ENCODE assay signal across 36 cellular contexts in the genomic region with DNA sequence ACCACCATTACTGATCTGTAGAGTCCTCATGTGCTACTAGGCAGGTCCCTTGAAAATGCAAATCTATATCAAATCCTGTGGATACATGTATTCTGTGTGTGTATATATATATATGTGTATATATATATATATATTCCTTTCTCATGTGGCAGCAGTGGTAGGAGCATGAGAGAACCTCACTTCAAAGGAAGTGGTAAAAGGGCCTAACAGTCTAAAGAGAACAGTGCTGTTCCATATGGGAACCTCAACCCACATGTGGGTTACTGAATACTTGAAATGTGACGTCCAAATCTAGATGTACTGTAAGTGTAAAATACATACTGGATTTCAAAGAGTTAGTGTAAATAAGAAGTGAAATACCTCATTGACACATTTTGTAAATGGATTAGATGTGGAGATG. TPM values are rescaled to one million over a fixed set of nuclear protein-coding genes. Genes with fewer than 3 reads are reported as not detected.
"Had no signal": no experiment of that assay in that cellular context is flagged by ENCODE, and none has a peak within 500 bp of the region (broad histone marks: within the 10 kb centered on the region; RNA-seq: fewer than 3 reads in every experiment).

No MANE protein-coding gene starts in this region.

- DNase-seq: activated B cell treated with CpG ODN at 0.5 μM for 24 hours; activated CD4-positive, alpha-beta T cell treated with anti-CD3 and anti-CD28 coated beads for 48 hours; activated CD4-positive, alpha-beta T cell treated with anti-CD3 and anti-CD28 coated beads, Interleukin-2, amount 50 U/mL, for 1 hour; activated CD4-positive, alpha-beta T cell treated with anti-CD3 and anti-CD28 coated beads, Interleukin-2, amount 50 U/mL, for 48 hours; activated CD8-positive, alpha-beta memory T cell treated with anti-CD3 and anti-CD28 coated beads, Interleukin-2, amount 10 ng/mL, durations not matched to agents 7 days and 5 days; activated CD8-positive, alpha-beta memory T cell treated with anti-CD3 and anti-CD28 coated beads, Interleukin-2, amount 50 U/mL, for 4 hours; activated CD8-positive, alpha-beta T cell treated with anti-CD3 and anti-CD28 coated beads for 36 hours; activated gamma-delta T cell treated with Interleukin-2 at 50 U/mL for 16 hours; activated naive CD4-positive, alpha-beta T cell treated with anti-CD3 and anti-CD28 coated beads, Interleukin-2, amount 50 U/mL, for 16 hours; activated naive CD4-positive, alpha-beta T cell treated with Interleukin-2 at 50 U/mL for 16 hours; activated T-cell treated with anti-CD3 and anti-CD28 coated beads, Interleukin-2, amount 50 U/mL, for 1 hour; activated T-cell treated with anti-CD3 and anti-CD28 coated beads, Interleukin-2, amount 50 U/mL, for 72 hours; amniotic stem cell; anterior cingulate cortex; caudate nucleus; cortex of kidney; dermis blood vessel endothelial cell; effector CD4-positive, alpha-beta T cell; effector memory CD8-positive, alpha-beta T cell; esophagus squamous epithelium; foreskin melanocyte; heart right ventricle; T-helper 1 cell; T-helper 17 cell; T1000; WERI-Rb-1 had no signal

- ATAC-seq: activated CD4-positive, CD25-positive, alpha-beta regulatory T cell treated with anti-CD3 and anti-CD28 coated beads, Interleukin-2, amount 50 U/mL, for 24 hours; activated CD8-positive, alpha-beta memory T cell treated with anti-CD3 and anti-CD28 coated beads, Interleukin-2, amount 10 ng/mL, durations not matched to agents 7 days and 5 days; activated CD8-positive, alpha-beta T cell treated with anti-CD3 and anti-CD28 coated beads for 36 hours; activated T-cell treated with anti-CD3 and anti-CD28 coated beads, Interleukin-2, amount 50 U/mL, for 72 hours; effector memory CD8-positive, alpha-beta T cell; gastroesophageal sphincter; heart right ventricle; T-helper 17 cell had no signal

- H3K36me3 Mint-ChIP-seq: activated CD8-positive, alpha-beta memory T cell treated with anti-CD3 and anti-CD28 coated beads, Interleukin-2, amount 10 ng/mL, durations not matched to agents 7 days and 5 days had no signal

- H3K9me3 Mint-ChIP-seq: activated B cell treated with CpG ODN at 0.5 μM for 24 hours; activated CD8-positive, alpha-beta T cell treated with anti-CD3 and anti-CD28 coated beads for 36 hours; activated T-cell treated with anti-CD3 and anti-CD28 coated beads, Interleukin-2, amount 50 U/mL, for 72 hours; effector memory CD8-positive, alpha-beta T cell; T-helper 2 cell treated with Interferon-gamma antibody and Interleukin-4, amounts not matched to agents 5 μg/mL and 100 μg/mL, for 36 hours had no signal

- H3K27ac ChIP-seq: gastroesophageal sphincter, heart right ventricle, WERI-Rb-1 had no signal

- H3K4me1 Mint-ChIP-seq: activated B cell treated with CpG ODN at 0.5 μM for 24 hours had no signal

- H3K4me3 Mint-ChIP-seq: activated B cell treated with CpG ODN at 0.5 μM for 24 hours; activated CD8-positive, alpha-beta memory T cell treated with anti-CD3 and anti-CD28 coated beads, Interleukin-2, amount 10 ng/mL, durations not matched to agents 7 days and 5 days; activated CD8-positive, alpha-beta T cell treated with anti-CD3 and anti-CD28 coated beads for 36 hours; activated naive CD8-positive, alpha-beta T cell; activated T-cell treated with anti-CD3 and anti-CD28 coated beads, Interleukin-2, amount 50 U/mL, for 72 hours; effector memory CD8-positive, alpha-beta T cell; T-helper 17 cell; T-helper 2 cell treated with Interferon-gamma antibody and Interleukin-4, amounts not matched to agents 5 μg/mL and 100 μg/mL, for 36 hours had no signal

- H3K36me3 ChIP-seq: esophagus squamous epithelium, WERI-Rb-1 had no signal

- H3K4me3 ChIP-seq: esophagus squamous epithelium, gastroesophageal sphincter, heart right ventricle had no signal

- H3K9me3 ChIP-seq: esophagus squamous epithelium, gastroesophageal sphincter, heart right ventricle had no signal

- H3K27ac Mint-ChIP-seq: activated B cell treated with CpG ODN at 0.5 μM for 24 hours; activated CD8-positive, alpha-beta memory T cell treated with anti-CD3 and anti-CD28 coated beads, Interleukin-2, amount 10 ng/mL, durations not matched to agents 7 days and 5 days; activated CD8-positive, alpha-beta T cell treated with anti-CD3 and anti-CD28 coated beads for 36 hours; activated naive CD8-positive, alpha-beta T cell; activated T-cell treated with anti-CD3 and anti-CD28 coated beads, Interleukin-2, amount 50 U/mL, for 72 hours; effector memory CD8-positive, alpha-beta T cell; T-helper 2 cell treated with Interferon-gamma antibody and Interleukin-4, amounts not matched to agents 5 μg/mL and 100 μg/mL, for 36 hours had no signal

RNA-seq across cellular contexts. Expression of gene SLC46A2, which starts 5.4 kb away (rescaled TPM):
- total RNA-seq: activated B cell treated with CpG ODN at 0.5 μM for 24 hours; activated CD8-positive, alpha-beta memory T cell treated with anti-CD3 and anti-CD28 coated beads for 36 hours; activated CD8-positive, alpha-beta memory T cell treated with anti-CD3 and anti-CD28 coated beads, Interleukin-2, amount 10 ng/mL, durations not matched to agents 7 days and 5 days; activated CD8-positive, alpha-beta T cell treated with anti-CD3 and anti-CD28 coated beads for 36 hours; activated T-cell treated with anti-CD3 and anti-CD28 coated beads, Interleukin-2, amount 50 U/mL, for 72 hours; astrocyte; chondrocyte; dermis blood vessel endothelial cell; fibroblast of lung; fibroblast of villous mesenchyme; glomerular endothelial cell had no signal
- polyA plus RNA-seq: fibroblast of lung had no signal
